ENCODE assay signal across 32 cellular contexts in genomic region chr6:119030759-119031158, GRCh38.
"Had no signal": no experiment of that assay in that cellular context is flagged by ENCODE, and none has a peak within 500 bp of the region (broad histone marks: within the 10 kb centered on the region; RNA-seq: fewer than 3 reads in every experiment).

No MANE protein-coding gene starts in this region.

- FAIRE-seq: astrocyte, TTC549 had no signal

- H3K4me1 ChIP-seq: adrenal gland, breast epithelium had no signal

- H3K9me3 ChIP-seq: adrenal gland, body of pancreas, breast epithelium had no signal

- H3K27ac ChIP-seq: adrenal gland, body of pancreas, brain microvascular endothelial cell, breast epithelium, VCaP had no signal

- DNase-seq: activated B cell treated with CpG ODN at 0.5 μM for 24 hours; activated CD4-positive, alpha-beta memory T cell treated with anti-CD3 and anti-CD28 coated beads for 36 hours; activated CD4-positive, alpha-beta T cell treated with anti-CD3 and anti-CD28 coated beads for 4 hours; activated CD4-positive, alpha-beta T cell treated with anti-CD3 and anti-CD28 coated beads, Interleukin-2, amount 50 U/mL, for 1 hour; activated CD4-positive, alpha-beta T cell treated with anti-CD3 and anti-CD28 coated beads, Interleukin-2, amount 50 U/mL, for 4 hours; activated CD4-positive, CD25-positive, alpha-beta regulatory T cell treated with anti-CD3 and anti-CD28 coated beads, Interleukin-2, amount 50 U/mL, for 72 hours; activated CD8-positive, alpha-beta memory T cell treated with anti-CD3 and anti-CD28 coated beads, Interleukin-2, amount 50 U/mL, for 4 hours; activated CD8-positive, alpha-beta T cell treated with anti-CD3 and anti-CD28 coated beads for 36 hours; activated effector memory CD4-positive, alpha-beta T cell treated with anti-CD3 and anti-CD28 coated beads, Interleukin-2, amount 50 U/mL, for 16 hours; activated gamma-delta T cell treated with Interleukin-2 at 50 U/mL for 16 hours; activated naive CD4-positive, alpha-beta T cell; activated naive CD4-positive, alpha-beta T cell treated with anti-CD3 and anti-CD28 coated beads for 36 hours; activated naive CD4-positive, alpha-beta T cell treated with anti-CD3 and anti-CD28 coated beads, Interleukin-2, amount 50 U/mL, for 16 hours; activated naive CD8-positive, alpha-beta T cell treated with anti-CD3 and anti-CD28 coated beads for 36 hours; activated T-cell treated with anti-CD3 and anti-CD28 coated beads for 4 hours; activated T-cell treated with anti-CD3 and anti-CD28 coated beads, Interleukin-2, amount 50 U/mL, for 1 hour; activated T-cell treated with anti-CD3 and anti-CD28 coated beads, Interleukin-2, amount 50 U/mL, for 4 hours; activated T-cell treated with anti-CD3 and anti-CD28 coated beads, Interleukin-2, amount 50 U/mL, for 72 hours; adrenal gland; amniotic stem cell; aorta; body of pancreas; brain microvascular endothelial cell; central memory CD4-positive, alpha-beta T cell; T-helper 2 cell; T-helper 9 cell had no signal

- H3K27me3 ChIP-seq: adrenal gland, body of pancreas, brain microvascular endothelial cell, breast epithelium had no signal

- ATAC-seq: activated CD8-positive, alpha-beta T cell treated with anti-CD3 and anti-CD28 coated beads for 36 hours; activated naive CD4-positive, alpha-beta T cell treated with anti-CD3 and anti-CD28 coated beads, Interleukin-2, amount 50 U/mL, for 72 hours; activated T-cell treated with anti-CD3 and anti-CD28 coated beads, Interleukin-2, amount 50 U/mL, for 4 hours; activated T-cell treated with anti-CD3 and anti-CD28 coated beads, Interleukin-2, amount 50 U/mL, for 72 hours; activated T-helper 17 cell treated with anti-CD3 and anti-CD28 coated beads, Interleukin-2, amount 50 U/mL, for 72 hours; body of pancreas had no signal

- H3K36me3 ChIP-seq: adrenal gland, brain microvascular endothelial cell, breast epithelium had no signal

- H3K4me3 ChIP-seq: adrenal gland, body of pancreas, breast epithelium had no signal
